16 cellular contexts compared by ENCODE assay signal in genomic region chr7:114759347-114760062, GRCh38.
DNase-seq lines count a peak whose midpoint lies in the region; ATAC-seq and TF ChIP-seq lines count a peak whose summit lies in the region.
"Had no signal": no experiment of that assay in that cellular context is flagged by ENCODE, and none has a peak within 500 bp of the region (broad histone marks: within the 10 kb centered on the region; RNA-seq: fewer than 3 reads in every experiment).

No MANE protein-coding gene starts in this region.

- H3K4me1 ChIP-seq in mammary epithelial cell (ENCODE audit: insufficient read depth, low read length) = peaks cover 16% of the 10 kb centered on the region
- peaks cover 3% of the 10 kb centered on the region for H3K4me1 ChIP-seq in neural progenitor cell
- H3K4me1 ChIP-seq: SJSA1, thyroid gland had no signal

- in situ Hi-C loops in mammary epithelial cell (cut with MboI; ENCODE audit: low sequenced_read_pairs in 2 of 2) = no loop called here

- H3K4me3 ChIP-seq in mammary epithelial cell (replicated peaks in 1 of 3; ENCODE audit: insufficient read depth in 1 of 3, low read depth in 2 of 3, low read length in 3 of 3) (no peak overlapping the region), neural progenitor cell (no peak overlapping the region)
- H3K4me3 ChIP-seq: SJSA1, thyroid gland had no signal

- TF ChIP-seq CTCF in mammary epithelial cell (conservative IDR thresholded peaks at IDR 0.05 in 1 of 2, IDR thresholded peaks at IDR 0.05 in 1 of 2; ENCODE audit: extremely low read depth in 1 of 2, insufficient read depth in 1 of 2, low read depth in 1 of 2, low read length in 2 of 2) (no peak), neural progenitor cell (IDR thresholded peaks at IDR 0.05) (no peak)

- H3K27ac Mint-ChIP-seq in neural progenitor cell = no peak overlapping the region
- H3K27ac Mint-ChIP-seq in activated naive CD4-positive, alpha-beta T cell treated with anti-CD3 and anti-CD28 coated beads, Interleukin-2, amount 50 U/mL, for 72 hours = no peak overlapping the region
- H3K27ac Mint-ChIP-seq in activated CD4-positive, alpha-beta T cell treated with anti-CD3 and anti-CD28 coated beads, Interleukin-2, amount 10 ng/mL, durations not matched to agents 7 days and 5 days = no peak overlapping the region
- H3K27ac Mint-ChIP-seq: CD8-positive, alpha-beta memory T cell; nephron had no signal

- dilution Hi-C loops in mammary epithelial cell (cut with HindIII; ENCODE audit: low sequenced_read_pairs) = no loop called here

- ATAC-seq in activated naive CD4-positive, alpha-beta T cell treated with anti-CD3 and anti-CD28 coated beads, Interleukin-2, amount 50 U/mL, for 72 hours = no peak
- ATAC-seq: left cardiac atrium had no signal

- peaks cover 6% of the 10 kb centered on the region for H3K27me3 Mint-ChIP-seq in neural progenitor cell (ENCODE audit: insufficient read depth, low read depth)
- H3K27me3 Mint-ChIP-seq in activated CD4-positive, alpha-beta T cell treated with anti-CD3 and anti-CD28 coated beads, Interleukin-2, amount 10 ng/mL, durations not matched to agents 7 days and 5 days = peaks cover 2% of the 10 kb centered on the region
- H3K27me3 Mint-ChIP-seq: CD8-positive, alpha-beta memory T cell had no signal

- H3K36me3 ChIP-seq in mammary epithelial cell (ENCODE audit: insufficient read depth, low read length) (no peaks in the 10 kb centered on the region), neural progenitor cell (no peaks in the 10 kb centered on the region)
- H3K36me3 ChIP-seq: SJSA1, thyroid gland had no signal

- intact Hi-C loops in mammary epithelial cell (cut with micrococcal nuclease) = no loop called here
- intact Hi-C loops in posterior cingulate gyrus (cut with DNase I) = no loop called here

- H3K9me3 ChIP-seq in mammary epithelial cell (replicated peaks; ENCODE audit: insufficient read depth, low read length) (no peaks in the 10 kb centered on the region), neural progenitor cell (ENCODE audit: low read depth) (no peaks in the 10 kb centered on the region)
- H3K9me3 ChIP-seq: SJSA1, thyroid gland had no signal

- BruUV-seq in mammary epithelial cell (replicated peaks; lab: Mats Ljungman, UMichigan) = TSS peak; percentile 99

- H3K79me2 ChIP-seq in mammary epithelial cell (ENCODE audit: insufficient read depth, low read length) = no peaks in the 10 kb centered on the region
- H3K79me2 ChIP-seq in neural progenitor cell (ENCODE audit: low read depth) = no peaks in the 10 kb centered on the region

- CTCF ChIA-PET in mammary epithelial cell (lab: Charles Lee; ENCODE audit: low non-redundant PET) = no interaction called here
- CTCF ChIA-PET in activated CD4-positive, alpha-beta T cell treated with anti-CD3 and anti-CD28 coated beads, Interleukin-2, amount 10 ng/mL, durations not matched to agents 7 days and 5 days (lab: Charles Lee) = no interaction called here

- H2AFZ ChIP-seq in mammary epithelial cell (ENCODE audit: low read depth, low read length) (peak overlapping the region; percentile 49), neural progenitor cell (replicated peaks) (no peak overlapping the region)

- H3K4me1 Mint-ChIP-seq in neural progenitor cell = peaks cover 4% of the 10 kb centered on the region
- H3K4me1 Mint-ChIP-seq in activated CD4-positive, alpha-beta T cell treated with anti-CD3 and anti-CD28 coated beads, Interleukin-2, amount 10 ng/mL, durations not matched to agents 7 days and 5 days = no peaks in the 10 kb centered on the region
- H3K4me1 Mint-ChIP-seq: CD8-positive, alpha-beta memory T cell; nephron had no signal

- POLR2A ChIA-PET in activated CD4-positive, alpha-beta T cell treated with anti-CD3 and anti-CD28 coated beads, Interleukin-2, amount 10 ng/mL, durations not matched to agents 7 days and 5 days (lab: Charles Lee) = no interaction called here

- H3K27me3 ChIP-seq in mammary epithelial cell (ENCODE audit: insufficient read depth, low read length) = no peaks in the 10 kb centered on the region
- H3K27me3 ChIP-seq in neural progenitor cell = no peaks in the 10 kb centered on the region
- H3K27me3 ChIP-seq: SJSA1, thyroid gland had no signal

- no peak overlapping the region for H3K4me3 Mint-ChIP-seq in neural progenitor cell
- H3K4me3 Mint-ChIP-seq in activated CD4-positive, alpha-beta T cell treated with anti-CD3 and anti-CD28 coated beads, Interleukin-2, amount 10 ng/mL, durations not matched to agents 7 days and 5 days = no peak overlapping the region
- H3K4me3 Mint-ChIP-seq: CD8-positive, alpha-beta memory T cell; nephron had no signal

- H3K4me2 ChIP-seq in mammary epithelial cell (ENCODE audit: insufficient read depth, low read depth, low read length) (peak overlapping the region; percentile 33), neural progenitor cell (peak overlapping the region; percentile 27)

- DNase-seq in DMS79 treated with DMSO at 0.1 percent for 48 hours (lab: John Stamatoyannopoulos, UW) (peak; percentile 34), NCI-H2029 treated with DMSO at 0.1 percent for 48 hours (lab: John Stamatoyannopoulos, UW) (peak; percentile 74), mammary epithelial cell (peak; percentile 68), neural progenitor cell (ENCODE audit: low spot score) (peak; percentile 6), posterior cingulate gyrus (no peak), NCI-H1694 treated with DMSO at 0.1 percent for 48 hours (lab: John Stamatoyannopoulos, UW) (no peak)
- no peak for DNase-seq in activated naive CD4-positive, alpha-beta T cell treated with anti-CD3 and anti-CD28 coated beads, Interleukin-2, amount 50 U/mL, for 72 hours (ENCODE audit: low spot score in 2 of 2)
- no peak for DNase-seq in activated CD4-positive, alpha-beta T cell treated with anti-CD3 and anti-CD28 coated beads, Interleukin-2, amount 10 ng/mL, durations not matched to agents 7 days and 5 days
- DNase-seq: activated CD8-positive, alpha-beta memory T cell treated with anti-CD3 and anti-CD28 coated beads, Interleukin-2, amount 50 U/mL, for 4 hours; CD8-positive, alpha-beta memory T cell; dermis blood vessel endothelial cell; left cardiac atrium; NCI-H524 treated with DMSO at 0.1 percent for 48 hours; thyroid gland had no signal

- 96% methylated on average over 2 of the region's 2 CpGs for WGBS in mammary epithelial cell (ENCODE audit: low coverage, missing lambda C conversion rate)

- peak overlapping the region; percentile 25 for H3K27ac ChIP-seq in mammary epithelial cell (ENCODE audit: insufficient read depth, low read depth, low read length)
- H3K27ac ChIP-seq in neural progenitor cell = no peak overlapping the region
- H3K27ac ChIP-seq: SJSA1, thyroid gland had no signal

- H3K36me3 Mint-ChIP-seq in neural progenitor cell = no peaks in the 10 kb centered on the region
- H3K36me3 Mint-ChIP-seq in activated naive CD4-positive, alpha-beta T cell treated with anti-CD3 and anti-CD28 coated beads, Interleukin-2, amount 50 U/mL, for 72 hours = peaks cover 0 to 6% of the 10 kb centered on the region in 2 donors
- no peaks in the 10 kb centered on the region for H3K36me3 Mint-ChIP-seq in activated CD4-positive, alpha-beta T cell treated with anti-CD3 and anti-CD28 coated beads, Interleukin-2, amount 10 ng/mL, durations not matched to agents 7 days and 5 days (ENCODE audit: low read depth)
- H3K36me3 Mint-ChIP-seq: CD8-positive, alpha-beta memory T cell had no signal

- H3F3A ChIP-seq in neural progenitor cell (ENCODE audit: low read depth) = no peaks in the 10 kb centered on the region

- H4K20me1 ChIP-seq in mammary epithelial cell (ENCODE audit: insufficient read depth, low read length) = no peaks in the 10 kb centered on the region
- H4K20me1 ChIP-seq in neural progenitor cell (ENCODE audit: low read depth) = no peaks in the 10 kb centered on the region

- H3K9ac ChIP-seq in mammary epithelial cell (ENCODE audit: insufficient read depth, low read length) = no peak overlapping the region
- H3K9ac ChIP-seq in neural progenitor cell = no peak overlapping the region

- no peaks in the 10 kb centered on the region for H3K9me3 Mint-ChIP-seq in neural progenitor cell
- no peaks in the 10 kb centered on the region for H3K9me3 Mint-ChIP-seq in activated naive CD4-positive, alpha-beta T cell treated with anti-CD3 and anti-CD28 coated beads, Interleukin-2, amount 50 U/mL, for 72 hours
- H3K9me3 Mint-ChIP-seq in activated CD4-positive, alpha-beta T cell treated with anti-CD3 and anti-CD28 coated beads, Interleukin-2, amount 10 ng/mL, durations not matched to agents 7 days and 5 days = no peaks in the 10 kb centered on the region
- H3K9me3 Mint-ChIP-seq: CD8-positive, alpha-beta memory T cell; nephron had no signal

Comparison
In these comparisons a context has a peak if more than half of its experiments do, and no peak if none do; other contexts are left out.
1. DNase-seq: peak in DMS79 treated with DMSO at 0.1 percent for 48 hours (single experiment), NCI-H2029 treated with DMSO at 0.1 percent for 48 hours (single experiment), mammary epithelial cell (single experiment) and neural progenitor cell (single experiment); none in posterior cingulate gyrus (0 of 10), activated naive CD4-positive, alpha-beta T cell treated with anti-CD3 and anti-CD28 coated beads, Interleukin-2, amount 50 U/mL, for 72 hours (0 of 2), NCI-H1694 treated with DMSO at 0.1 percent for 48 hours (single experiment) and activated CD4-positive, alpha-beta T cell treated with anti-CD3 and anti-CD28 coated beads, Interleukin-2, amount 10 ng/mL, durations not matched to agents 7 days and 5 days (single experiment).